In the genomic region with DNA sequence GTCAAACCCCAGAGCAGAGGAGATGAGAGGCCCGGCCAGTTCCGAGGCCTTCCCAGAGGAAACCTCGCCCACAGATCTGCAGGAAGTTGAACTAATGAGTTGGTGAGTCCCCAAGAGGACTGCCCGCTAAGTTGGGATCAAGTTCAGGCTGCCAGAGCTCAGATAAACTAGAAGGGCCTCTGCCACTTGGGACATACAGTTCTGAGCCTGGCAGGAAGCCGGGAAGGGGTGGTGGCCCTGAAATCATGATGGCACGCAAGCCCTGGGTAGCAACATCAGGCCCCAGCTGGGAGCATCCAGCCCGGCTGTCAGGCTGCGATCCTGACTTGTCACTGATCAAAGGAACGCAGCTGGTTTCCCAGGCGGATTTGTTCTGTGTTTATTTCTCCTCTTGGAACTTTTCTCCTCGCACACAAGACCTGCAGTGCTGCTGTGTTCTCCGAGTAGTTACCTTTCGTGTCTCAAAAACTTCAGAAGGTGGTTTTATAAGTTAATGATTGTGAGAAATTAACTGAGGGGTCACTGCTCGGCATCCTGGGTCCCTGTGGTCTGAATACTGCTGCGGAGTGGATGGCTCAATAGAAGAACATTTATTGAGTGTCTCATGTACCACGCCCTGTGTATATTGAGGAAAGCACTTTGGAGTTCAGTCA, we compare ENCODE assay signal across 15 cellular contexts. TPM values are rescaled to one million over a fixed set of nuclear protein-coding genes. Genes with fewer than 3 reads are reported as not detected.
DNase-seq lines count a peak whose midpoint lies in the region; ATAC-seq and TF ChIP-seq lines count a peak whose summit lies in the region.
"Had no signal": no experiment of that assay in that cellular context is flagged by ENCODE, and none has a peak within 500 bp of the region (broad histone marks: within the 10 kb centered on the region; RNA-seq: fewer than 3 reads in every experiment).

No MANE protein-coding gene starts in this region.

- H3K4me3 Mint-ChIP-seq in effector memory CD8-positive, alpha-beta T cell: no peak overlapping the region
- H3K4me3 Mint-ChIP-seq: stimulated activated naive CD8-positive, alpha-beta T cell treated with anti-CD3 and anti-CD28 coated beads, Interleukin-15, amount 100 ng/mL, for 72 hours had no signal

- H3K9ac ChIP-seq in muscle layer of colon (ENCODE audit: low read length): no peak overlapping the region

- ATAC-seq in upper lobe of right lung (peak; percentile 73), GM19452 (IDR thresholded peaks at IDR 0.05; ENCODE audit: unreplicated experiment) (no peak)
- no peak for ATAC-seq in effector memory CD8-positive, alpha-beta T cell (replicated peaks)
- ATAC-seq: stimulated activated naive CD8-positive, alpha-beta T cell treated with anti-CD3 and anti-CD28 coated beads, Interleukin-15, amount 100 ng/mL, for 72 hours had no signal

- DNase-seq in UCSD-AML1 (lab: John Stamatoyannopoulos, UW; ENCODE audit: unreplicated experiment) (peak; percentile 39), foreskin fibroblast (peak; percentile 79 to 90), upper lobe of right lung (peak; percentile 81), NOMO-1 treated with DMSO at 0.1 percent for 48 hours (lab: John Stamatoyannopoulos, UW; ENCODE audit: unreplicated experiment) (no peak)
- no peak for DNase-seq in effector memory CD8-positive, alpha-beta T cell
- DNase-seq: activated CD4-positive, alpha-beta T cell treated with anti-CD3 and anti-CD28 coated beads, Interleukin-2, amount 50 U/mL, for 4 hours; activated effector memory CD4-positive, alpha-beta T cell treated with Interleukin-2 at 50 U/mL for 16 hours; EL; islet precursor cell; NCI-H2029 treated with DMSO at 0.1 percent for 48 hours; stimulated activated naive CD8-positive, alpha-beta T cell treated with anti-CD3 and anti-CD28 coated beads, Interleukin-15, amount 100 ng/mL, for 72 hours had no signal

- H3K9me3 ChIP-seq in muscle layer of colon (ENCODE audit: low read length): no peaks in the 10 kb centered on the region
- H3K9me3 ChIP-seq in upper lobe of right lung: no peaks in the 10 kb centered on the region

- H3K27me3 ChIP-seq in muscle layer of colon (ENCODE audit: control insufficient read depth in 1 of 2, insufficient read depth in 2 of 2, low read length in 2 of 2) (no peaks in the 10 kb centered on the region), upper lobe of right lung (no peaks in the 10 kb centered on the region)

- intact Hi-C loops in upper lobe of right lung (cut with DNase I): no loop called here

- peak overlapping the region; percentile 73 for H3K27ac ChIP-seq in muscle layer of colon (ENCODE audit: low read depth, low read length)
- H3K27ac ChIP-seq in upper lobe of right lung: peak overlapping the region; percentile 79
- H3K27ac ChIP-seq: epithelial cell of prostate had no signal

- TF ChIP-seq CTCF in foreskin fibroblast (IDR thresholded peaks at IDR 0.05; ENCODE audit: low read depth, low read length) (no peak), upper lobe of right lung (IDR thresholded peaks at IDR 0.05) (no peak)

- peaks cover 53 to 83% of the 10 kb centered on the region in 2 donors for H3K27me3 Mint-ChIP-seq in effector memory CD8-positive, alpha-beta T cell

- H3K36me3 Mint-ChIP-seq in effector memory CD8-positive, alpha-beta T cell (ENCODE audit: insufficient read depth): no peaks in the 10 kb centered on the region

- H3K36me3 ChIP-seq in muscle layer of colon (ENCODE audit: insufficient read depth, low read length) (no peaks in the 10 kb centered on the region), upper lobe of right lung (no peaks in the 10 kb centered on the region)

- H3K4me1 ChIP-seq in muscle layer of colon (ENCODE audit: insufficient read depth, low read length) (peaks cover 23% of the 10 kb centered on the region), upper lobe of right lung (peaks cover 33% of the 10 kb centered on the region)

- H3K9me3 Mint-ChIP-seq in effector memory CD8-positive, alpha-beta T cell: no peaks in the 10 kb centered on the region
- H3K9me3 Mint-ChIP-seq: stimulated activated naive CD8-positive, alpha-beta T cell treated with anti-CD3 and anti-CD28 coated beads, Interleukin-15, amount 100 ng/mL, for 72 hours had no signal

- H3K4me3 ChIP-seq in foreskin fibroblast (ENCODE audit: low read depth in 1 of 2, low read length in 2 of 2) (no peak overlapping the region), muscle layer of colon (ENCODE audit: low read depth in 1 of 2, low read length in 2 of 2) (no peak overlapping the region), upper lobe of right lung (no peak overlapping the region)

- H3K27ac Mint-ChIP-seq in effector memory CD8-positive, alpha-beta T cell: no peak overlapping the region

- H3K4me1 Mint-ChIP-seq in effector memory CD8-positive, alpha-beta T cell (ENCODE audit: low read depth in 2 of 2): no peaks in the 10 kb centered on the region
- H3K4me1 Mint-ChIP-seq: stimulated activated naive CD8-positive, alpha-beta T cell treated with anti-CD3 and anti-CD28 coated beads, Interleukin-15, amount 100 ng/mL, for 72 hours had no signal

RNA-seq across cellular contexts. Expression of a gene that starts 8.0 kb away (rescaled TPM):
- total RNA-seq in upper lobe of right lung: 26.0 TPM
- total RNA-seq: bronchial epithelial cell had no signal

RNA-seq across cellular contexts. Expression of a gene that starts 46.9 kb away (rescaled TPM):
- total RNA-seq in upper lobe of right lung: not detected
- total RNA-seq: bronchial epithelial cell had no signal

Comparison
In these comparisons a context has a peak if more than half of its experiments do, and no peak if none do; other contexts are left out.
1. DNase-seq: peak in UCSD-AML1 (single experiment), foreskin fibroblast (2 of 2) and upper lobe of right lung (single experiment); none in effector memory CD8-positive, alpha-beta T cell (0 of 3) and NOMO-1 treated with DMSO at 0.1 percent for 48 hours (single experiment).